In genomic region chr6:31407699-31408098, GRCh38 we compare ENCODE assay signal across 12 cellular contexts. TPM values are rescaled to one million over a fixed set of nuclear protein-coding genes. Genes with fewer than 3 reads are reported as not detected.
DNase-seq lines count a peak whose midpoint lies in the region; ATAC-seq, FAIRE-seq and TF ChIP-seq lines count a peak whose summit lies in the region.
"Had no signal": no experiment of that assay in that cellular context is flagged by ENCODE, and none has a peak within 500 bp of the region (broad histone marks: within the 10 kb centered on the region; RNA-seq: fewer than 3 reads in every experiment).

No MANE protein-coding gene starts in this region.

- peaks cover 63 to 92% (median 82%) of the 10 kb centered on the region in 11 experiments; a peak in 21 of 22 replicates for H4K20me1 ChIP-seq in BLaER1 treated with 17β-estradiol and CSF1 and Interleukin-3, amounts not matched to agents 10 nM and 100 nM
- H4K20me1 ChIP-seq in astrocyte (ENCODE audit: insufficient read depth, low read length), result peaks cover 90% of the 10 kb centered on the region

- H3K4me3 Mint-ChIP-seq in astrocyte (ENCODE audit: unreplicated experiment), result peak overlapping the region; percentile 60

- no peak overlapping the region; a peak in 1 of 22 replicates for H3K9ac ChIP-seq in BLaER1 treated with 17β-estradiol and CSF1 and Interleukin-3, amounts not matched to agents 10 nM and 100 nM
- H3K9ac ChIP-seq in astrocyte (ENCODE audit: low read length), result peak overlapping the region; percentile 1

- peaks cover 26% of the 10 kb centered on the region for H3K4me1 Mint-ChIP-seq in astrocyte (ENCODE audit: low read depth, unreplicated experiment)

- H3K4me3 ChIP-seq in BLaER1 treated with 17β-estradiol and CSF1 and Interleukin-3, amounts not matched to agents 10 nM and 100 nM, result no peak overlapping the region
- H3K4me3 ChIP-seq in astrocyte (ENCODE audit: insufficient read depth, low read depth, low read length), result no peak overlapping the region
- H3K4me3 ChIP-seq: colonic mucosa, thoracic aorta had no signal

- H3K36me3 Mint-ChIP-seq in astrocyte (ENCODE audit: low read depth, unreplicated experiment), result peaks cover 12% of the 10 kb centered on the region

- H3K27me3 ChIP-seq in BLaER1 treated with 17β-estradiol and CSF1 and Interleukin-3, amounts not matched to agents 10 nM and 100 nM, result no peaks in the 10 kb centered on the region
- no peaks in the 10 kb centered on the region for H3K27me3 ChIP-seq in astrocyte (ENCODE audit: insufficient read depth, low read length)
- H3K27me3 ChIP-seq: colonic mucosa had no signal

- H3K27ac Mint-ChIP-seq in astrocyte (ENCODE audit: unreplicated experiment), result peak overlapping the region; percentile 62

- H3K27me3 Mint-ChIP-seq in astrocyte (ENCODE audit: low read depth, unreplicated experiment), result no peaks in the 10 kb centered on the region

- no peaks in the 10 kb centered on the region for H3K9me3 Mint-ChIP-seq in astrocyte (ENCODE audit: unreplicated experiment)

- H3K27ac ChIP-seq in BLaER1 treated with 17β-estradiol and CSF1 and Interleukin-3, amounts not matched to agents 10 nM and 100 nM, result no peak overlapping the region
- H3K27ac ChIP-seq in astrocyte (ENCODE audit: low read depth, low read length), result no peak overlapping the region
- H3K27ac ChIP-seq: colonic mucosa, thoracic aorta had no signal

- H3K4me2 ChIP-seq in BLaER1 treated with 17β-estradiol and CSF1 and Interleukin-3, amounts not matched to agents 10 nM and 100 nM, result peak overlapping the region in 10 of 11 experiments; percentile 1 to 70 (median 52); a peak in 16 of 22 replicates
- peak overlapping the region; percentile 58 for H3K4me2 ChIP-seq in astrocyte (ENCODE audit: low read length)

- peaks cover 28 to 47% (median 34%) of the 10 kb centered on the region in 11 experiments for H3K36me3 ChIP-seq in BLaER1 treated with 17β-estradiol and CSF1 and Interleukin-3, amounts not matched to agents 10 nM and 100 nM
- H3K36me3 ChIP-seq in astrocyte (ENCODE audit: insufficient read depth, low read length), result peaks cover 4% of the 10 kb centered on the region
- H3K36me3 ChIP-seq: colonic mucosa had no signal

- peaks cover 94% of the 10 kb centered on the region for H3K79me2 ChIP-seq in astrocyte (ENCODE audit: insufficient read depth, low read length)

- TF ChIP-seq CTCF in astrocyte (IDR thresholded peaks at IDR 0.05; ENCODE audit: insufficient read depth, low read depth, low read length) (no peak), omental fat pad (IDR thresholded peaks at IDR 0.05) (no peak), D721Med (IDR thresholded peaks at IDR 0.05; ENCODE audit: insufficient read depth, missing control alignments) (no peak)

- peak; percentile 29 for FAIRE-seq in astrocyte (lab: Jason Lieb, UNC)
- no peak for FAIRE-seq in D721Med (lab: Jason Lieb, UNC)
- FAIRE-seq: TTC549 had no signal

- DNase-seq in LHCN-M2 (ENCODE audit: low read depth) (peak; percentile 71), astrocyte (ENCODE audit: low read depth) (peak; percentile 75), kidney tubule cell (ENCODE audit: low spot score) (peak; percentile 53), left lobe of liver (ENCODE audit: low spot score) (no peak), omental fat pad (ENCODE audit: low spot score) (no peak), D721Med (ENCODE audit: insufficient read length, low spot score) (no peak)
- DNase-seq: colonic mucosa, NCI-H1092 treated with DMSO at 0.1 percent for 48 hours had no signal

- peaks cover 30 to 51% (median 43%) of the 10 kb centered on the region in 10 experiments for H3K4me1 ChIP-seq in BLaER1 treated with 17β-estradiol and CSF1 and Interleukin-3, amounts not matched to agents 10 nM and 100 nM
- H3K4me1 ChIP-seq in astrocyte (ENCODE audit: insufficient read depth, low read length), result peaks cover 27% of the 10 kb centered on the region
- H3K4me1 ChIP-seq: colonic mucosa had no signal

- no peak overlapping the region for H2AFZ ChIP-seq in astrocyte (ENCODE audit: low read depth, low read length)

- H3K9me3 ChIP-seq in BLaER1 treated with 17β-estradiol and CSF1 and Interleukin-3, amounts not matched to agents 10 nM and 100 nM (replicated peaks in 1 of 11), result peaks cover 0 to 5% (median 0%) of the 10 kb centered on the region in 11 experiments; a peak in 1 of 22 replicates
- no peaks in the 10 kb centered on the region for H3K9me3 ChIP-seq in astrocyte (ENCODE audit: insufficient read depth, low read depth, low read length)
- H3K9me3 ChIP-seq: colonic mucosa, thoracic aorta had no signal

- ATAC-seq in left lobe of liver (no peak), omental fat pad (ENCODE audit: low FRiP score) (no peak), HG03025 (IDR thresholded peaks at IDR 0.05; ENCODE audit: low FRiP score, unreplicated experiment) (no peak)

RNA-seq across cellular contexts. Expression of gene MICA, which starts 4.3 kb away (rescaled TPM):
- total RNA-seq in LHCN-M2 (2014; rRNA removed) (23.5 and 27.8 TPM in 2 replicates), astrocyte (70.0 and 70.6 TPM in 2 replicates), left lobe of liver (6.3 TPM), omental fat pad (10 to 100 TPM; 13.7 to 18.0 (median 16.6) TPM)
- polyA plus RNA-seq in LHCN-M2 (2012), result 35.8 TPM

RNA-seq across cellular contexts. Expression of gene HLA-B, which starts 50.7 kb away (rescaled TPM):
- 47.6 and 58.7 TPM in 2 replicates for total RNA-seq in LHCN-M2 (2014; rRNA removed)
- polyA plus RNA-seq in LHCN-M2 (2012), result 291 TPM
- 1,493 and 2,082 TPM in 2 replicates for total RNA-seq in astrocyte
- 291 TPM for total RNA-seq in left lobe of liver
- total RNA-seq in omental fat pad, result 1,000 to 10,000 TPM in 2 of 4 donors, 100 to 1,000 TPM in 2; 719 to 1,698 (median 1,160) TPM

Comparison
In these comparisons a context has a peak if more than half of its experiments do, and no peak if none do; other contexts are left out.
1. DNase-seq: peak in LHCN-M2 (single experiment), astrocyte (single experiment) and kidney tubule cell (single experiment); none in left lobe of liver (single experiment), omental fat pad (single experiment) and D721Med (single experiment).